Comparison of ENCODE assay signal across 2 cellular contexts in genomic region chr12:108614639-108615038, GRCh38.
TF ChIP-seq lines count a peak whose summit lies in the region.

No MANE protein-coding gene starts in this region.

TF ChIP-seq in GM12878, 131 proteins besides CTCF, POLR2A, EP300 and RAD21 (continues in another document):
- TF ChIP-seq SKIL (IDR thresholded peaks at IDR 0.05; ENCODE audit: low read depth, poor library complexity, severe bottlenecking): no peak
- no peak for TF ChIP-seq PAX5 (IDR thresholded peaks at IDR 0.05; ENCODE audit: borderline replicate concordance, low read depth, low read length)
- TF ChIP-seq E2F4 (IDR thresholded peaks at IDR 0.05; ENCODE audit: low read depth, low read length): no peak
- no peak for TF ChIP-seq NKRF (conservative IDR thresholded peaks at IDR 0.05)
- TF ChIP-seq SMAD5 (IDR thresholded peaks at IDR 0.05; ENCODE audit: low read depth): no peak
- TF ChIP-seq STAT3 (IDR thresholded peaks at IDR 0.05; ENCODE audit: low read depth, low read length): no peak
- no peak for TF ChIP-seq SUPT20H (IDR thresholded peaks at IDR 0.05; ENCODE audit: borderline replicate concordance, control insufficient read depth, low read depth, low read length)
- no peak for TF ChIP-seq ZNF24 (IDR thresholded peaks at IDR 0.05)
- TF ChIP-seq TCF7 (IDR thresholded peaks at IDR 0.05; ENCODE audit: borderline replicate concordance): no peak
- no peak for TF ChIP-seq REST (IDR thresholded peaks at IDR 0.05; ENCODE audit: low read depth, low read length)
- no peak for TF ChIP-seq MTA3 (IDR thresholded peaks at IDR 0.05; ENCODE audit: borderline replicate concordance, low read length)
- TF ChIP-seq MXI1 (IDR thresholded peaks at IDR 0.05; ENCODE audit: low read depth, low read length): no peak
- TF ChIP-seq ETV6 (conservative IDR thresholded peaks at IDR 0.05 in 1 of 2, IDR thresholded peaks at IDR 0.05 in 1 of 2; ENCODE audit: borderline replicate concordance in 1 of 2, low read depth in 1 of 2): no peak
- TF ChIP-seq RELB (IDR thresholded peaks at IDR 0.05; ENCODE audit: low read depth): no peak
- no peak for TF ChIP-seq ZBED1 (IDR thresholded peaks at IDR 0.05; ENCODE audit: borderline replicate concordance)
- TF ChIP-seq CHD1 (IDR thresholded peaks at IDR 0.05; ENCODE audit: low read depth, low read length): no peak

TF ChIP-seq in HEK293T, 16 proteins besides CTCF, POLR2A, EP300 and RAD21:
- TF ChIP-seq HDGF (IDR thresholded peaks at IDR 0.05; ENCODE audit: borderline replicate concordance) (no peak), SUZ12 (IDR thresholded peaks at IDR 0.05) (no peak), ZNF384 (IDR thresholded peaks at IDR 0.05) (no peak), TARDBP (IDR thresholded peaks at IDR 0.05) (no peak), ELF4 (IDR thresholded peaks at IDR 0.05) (no peak), NFRKB (IDR thresholded peaks at IDR 0.05) (no peak), SP1 (IDR thresholded peaks at IDR 0.05) (no peak), PKNOX1 (IDR thresholded peaks at IDR 0.05) (no peak), L3MBTL2 (conservative IDR thresholded peaks at IDR 0.05) (no peak), BHLHE40 (IDR thresholded peaks at IDR 0.05; ENCODE audit: borderline replicate concordance) (no peak), ARNT (IDR thresholded peaks at IDR 0.05) (no peak), FOXK2 (IDR thresholded peaks at IDR 0.05) (no peak), LEF1 (IDR thresholded peaks at IDR 0.05; ENCODE audit: borderline replicate concordance) (no peak), CTBP1 (IDR thresholded peaks at IDR 0.05; ENCODE audit: borderline replicate concordance) (no peak), FOXA1 (IDR thresholded peaks at IDR 0.05) (no peak), FOXM1 (IDR thresholded peaks at IDR 0.05; ENCODE audit: borderline replicate concordance) (no peak)
